Comparison of ENCODE assay signal across 13 cellular contexts in the genomic region with DNA sequence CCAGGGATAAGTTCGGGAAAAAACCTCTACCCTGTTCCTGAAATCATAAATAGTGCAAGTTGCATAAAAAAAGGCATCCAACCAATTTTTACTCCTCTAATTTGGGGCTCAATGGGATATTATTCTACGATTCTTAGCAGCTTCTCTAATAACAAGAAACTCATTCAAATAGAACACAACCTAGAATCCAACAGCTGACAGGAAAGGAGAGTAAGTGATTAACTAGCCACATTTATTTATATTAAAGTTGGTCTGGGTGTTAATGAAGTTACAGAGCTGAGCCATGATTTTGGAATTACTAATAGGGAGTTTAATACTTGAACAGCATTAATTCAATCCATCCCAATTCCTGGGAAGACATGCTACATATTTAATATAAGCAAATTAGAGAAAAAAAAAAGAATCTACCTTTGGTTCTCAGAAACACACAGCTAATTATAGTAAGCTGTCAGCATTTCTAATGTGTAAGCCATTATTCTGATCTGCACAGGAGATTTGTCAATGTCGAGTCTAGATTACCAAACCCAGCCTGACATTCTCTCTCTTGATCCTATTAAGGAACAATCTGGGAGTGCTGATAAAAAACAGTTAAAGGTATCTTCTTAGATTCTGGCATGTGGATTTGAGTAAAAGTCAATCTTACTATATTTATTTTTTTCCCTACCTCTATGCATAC.
DNase-seq lines count a peak whose midpoint lies in the region; ATAC-seq and TF ChIP-seq lines count a peak whose summit lies in the region.
"Had no signal": no experiment of that assay in that cellular context is flagged by ENCODE, and none has a peak within 500 bp of the region (broad histone marks: within the 10 kb centered on the region; RNA-seq: fewer than 3 reads in every experiment).

No MANE protein-coding gene starts in this region.

- no peaks in the 10 kb centered on the region for H3K27me3 ChIP-seq in tibial nerve
- H3K27me3 ChIP-seq in gastrocnemius medialis, result no peaks in the 10 kb centered on the region
- H3K27me3 ChIP-seq: neural progenitor cell, SJCRH30 had no signal

- no peak for DNase-seq in nucleus accumbens (lab: John Stamatoyannopoulos, UW)
- DNase-seq in tibial nerve (ENCODE audit: low spot score in 2 of 2), result no peak
- DNase-seq in gastrocnemius medialis, result no peak
- DNase-seq in mesothelial cell of epicardium (ENCODE audit: low spot score in 2 of 2, unreplicated experiment in 2 of 2), result no peak
- DNase-seq: activated gamma-delta T cell, C1 segment of cervical spinal cord, NCI-H2171 treated with DMSO at 0.1 percent for 48 hours, SJCRH30 had no signal

- H3K36me3 ChIP-seq in tibial nerve (peaks cover 0 to 74% (median 5%) of the 10 kb centered on the region in 3 donors), gastrocnemius medialis (peaks cover 0 to 21% of the 10 kb centered on the region in 2 donors)
- H3K36me3 ChIP-seq: neural progenitor cell had no signal

- intact Hi-C loops in gastrocnemius medialis (cut with DNase I; ENCODE audit: low total_unique reads), result no loop called here

- H3K4me3 Mint-ChIP-seq in mesothelial cell of epicardium, result no peak overlapping the region
- H3K4me3 Mint-ChIP-seq: neural progenitor cell; stimulated activated memory B cell treated with anti-CD40 and anti-IgM and Interleukin-4, amounts not matched to agents 10 μg/mL and 1 μg/mL and 100 μg/mL, for 72 hours had no signal

- H3K9me3 ChIP-seq in tibial nerve (no peaks in the 10 kb centered on the region), gastrocnemius medialis (no peaks in the 10 kb centered on the region)
- H3K9me3 ChIP-seq: SJCRH30 had no signal

- TF ChIP-seq POLR2A in tibial nerve (IDR thresholded peaks at IDR 0.05) (no peak), gastrocnemius medialis (IDR thresholded peaks at IDR 0.05) (no peak)

- H3K4me1 ChIP-seq in tibial nerve, result no peaks in the 10 kb centered on the region
- H3K4me1 ChIP-seq in gastrocnemius medialis, result no peaks in the 10 kb centered on the region
- H3K4me1 ChIP-seq: neural progenitor cell, SJCRH30 had no signal

- TF ChIP-seq EP300 in tibial nerve (IDR thresholded peaks at IDR 0.05), result no peak

- no peak overlapping the region for H3K27ac ChIP-seq in tibial nerve
- H3K27ac ChIP-seq in gastrocnemius medialis, result no peak overlapping the region
- H3K27ac ChIP-seq: neural progenitor cell, SJCRH30 had no signal

- H3K4me3 ChIP-seq in tibial nerve (no peak overlapping the region), gastrocnemius medialis (no peak overlapping the region)
- H3K4me3 ChIP-seq: neural progenitor cell, SJCRH30 had no signal

- H3K27ac Mint-ChIP-seq in mesothelial cell of epicardium, result no peak overlapping the region
- H3K27ac Mint-ChIP-seq: neural progenitor cell; stimulated activated memory B cell treated with anti-CD40 and anti-IgM and Interleukin-4, amounts not matched to agents 10 μg/mL and 1 μg/mL and 100 μg/mL, for 72 hours had no signal

- in situ Hi-C loops in gastrocnemius medialis (cut with MboI; ENCODE audit: low sequenced_read_pairs in 4 of 4), result no loop called here

- TF ChIP-seq CTCF in tibial nerve (IDR thresholded peaks at IDR 0.05), result no peak
- TF ChIP-seq CTCF in gastrocnemius medialis (IDR thresholded peaks at IDR 0.05 in 4 of 5, conservative IDR thresholded peaks at IDR 0.05 in 1 of 5), result no peak
- TF ChIP-seq CTCF in mesothelial cell of epicardium (IDR thresholded peaks at IDR 0.05; ENCODE audit: unreplicated experiment), result no peak

- H3K27me3 Mint-ChIP-seq in mesothelial cell of epicardium (ENCODE audit: low read depth), result no peaks in the 10 kb centered on the region
- H3K27me3 Mint-ChIP-seq: stimulated activated memory B cell treated with anti-CD40 and anti-IgM and Interleukin-4, amounts not matched to agents 10 μg/mL and 1 μg/mL and 100 μg/mL, for 72 hours had no signal

- H3K9me3 Mint-ChIP-seq in mesothelial cell of epicardium, result no peaks in the 10 kb centered on the region
- H3K9me3 Mint-ChIP-seq: neural progenitor cell; stimulated activated memory B cell treated with anti-CD40 and anti-IgM and Interleukin-4, amounts not matched to agents 10 μg/mL and 1 μg/mL and 100 μg/mL, for 72 hours had no signal

- WGBS in tibial nerve, 2 donors, result 73 to 75% methylated on average over 3 of the region's 3 CpGs

- ATAC-seq in GM19438 (IDR thresholded peaks at IDR 0.05; ENCODE audit: low read depth, unreplicated experiment) (peak; percentile 89), HG02943 (IDR thresholded peaks at IDR 0.05; ENCODE audit: low read depth, unreplicated experiment) (peak; percentile 81), HG03558 (IDR thresholded peaks at IDR 0.05; ENCODE audit: extremely low read depth, unreplicated experiment) (peak; percentile 83), gastrocnemius medialis (no peak)
- ATAC-seq: stimulated activated memory B cell treated with anti-CD40 and anti-IgM and Interleukin-4, amounts not matched to agents 10 μg/mL and 1 μg/mL and 100 μg/mL, for 72 hours had no signal

- no peaks in the 10 kb centered on the region for H3K4me1 Mint-ChIP-seq in mesothelial cell of epicardium
- H3K4me1 Mint-ChIP-seq: neural progenitor cell; stimulated activated memory B cell treated with anti-CD40 and anti-IgM and Interleukin-4, amounts not matched to agents 10 μg/mL and 1 μg/mL and 100 μg/mL, for 72 hours had no signal

- H3K36me3 Mint-ChIP-seq in mesothelial cell of epicardium, result peaks cover 27% of the 10 kb centered on the region

Comparison
In these comparisons a context has a peak if more than half of its experiments do, and no peak if none do; other contexts are left out.
1. ATAC-seq: peak in GM19438 (single experiment), HG02943 (single experiment) and HG03558 (single experiment); none in gastrocnemius medialis (0 of 2).